Comparison of ENCODE assay signal across 25 cellular contexts in the genomic region with DNA sequence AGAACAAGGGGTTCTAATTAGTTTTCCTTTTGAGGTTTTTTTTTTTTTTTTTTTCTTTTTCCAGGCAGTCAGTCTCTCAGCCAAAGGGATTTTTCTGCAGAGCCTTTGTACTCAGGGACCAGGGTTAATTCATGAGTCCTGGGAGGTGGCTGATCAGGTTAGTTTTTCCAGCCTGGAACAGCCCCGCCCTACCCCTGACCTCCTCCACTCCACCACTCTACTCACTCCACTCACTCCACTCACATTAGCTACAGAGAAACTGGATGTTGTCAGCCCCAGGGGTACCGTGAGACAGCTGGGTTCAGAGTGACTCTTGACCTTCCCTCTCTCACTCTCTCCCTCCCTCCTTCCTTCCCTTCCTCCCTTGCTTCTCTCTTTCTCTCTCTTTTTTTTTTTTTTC.
DNase-seq lines count a peak whose midpoint lies in the region; ATAC-seq and TF ChIP-seq lines count a peak whose summit lies in the region.
"Had no signal": no experiment of that assay in that cellular context is flagged by ENCODE, and none has a peak within 500 bp of the region (broad histone marks: within the 10 kb centered on the region; RNA-seq: fewer than 3 reads in every experiment).

No MANE protein-coding gene starts in this region.

- intact Hi-C loops in heart left ventricle (cut with DNase I) = loop anchor here in 1 of 10 donors (10.0 kb wide), 1 partner anchor 57 kb away; no protein-coding TSS in a partner anchor

- WGBS in heart left ventricle, 4 donors = 68 to 85% (median 80%) methylated on average over 2 of the region's 2 CpGs

- peak overlapping the region; percentile 13 for H3K4me3 Mint-ChIP-seq in nephron progenitor cell
- H3K4me3 Mint-ChIP-seq: activated CD4-positive, alpha-beta T cell treated with anti-CD3 and anti-CD28 coated beads, Interleukin-2, amount 10 ng/mL, durations not matched to agents 7 days and 5 days; activated CD8-positive, alpha-beta memory T cell treated with anti-CD3 and anti-CD28 coated beads, Interleukin-2, amount 10 ng/mL, durations not matched to agents 7 days and 5 days; activated naive CD4-positive, alpha-beta T cell treated with anti-CD3 and anti-CD28 coated beads for 36 hours; memory B cell; WTC11 had no signal

- H3K4me1 Mint-ChIP-seq in nephron progenitor cell = peaks cover 73% of the 10 kb centered on the region
- H3K4me1 Mint-ChIP-seq: activated CD4-positive, alpha-beta T cell treated with anti-CD3 and anti-CD28 coated beads, Interleukin-2, amount 10 ng/mL, durations not matched to agents 7 days and 5 days; activated CD8-positive, alpha-beta memory T cell treated with anti-CD3 and anti-CD28 coated beads, Interleukin-2, amount 10 ng/mL, durations not matched to agents 7 days and 5 days; memory B cell had no signal

- H3K36me3 Mint-ChIP-seq in nephron progenitor cell (ENCODE audit: low read depth) = peaks cover 8% of the 10 kb centered on the region
- H3K36me3 Mint-ChIP-seq: activated CD8-positive, alpha-beta memory T cell treated with anti-CD3 and anti-CD28 coated beads, Interleukin-2, amount 10 ng/mL, durations not matched to agents 7 days and 5 days; WTC11 had no signal

- H3K4me3 ChIP-seq in heart left ventricle = no peak overlapping the region
- H3K4me3 ChIP-seq: adrenal gland, body of pancreas, prostate gland, SJCRH30 had no signal

- peaks cover 0 to 5% (median 0%) of the 10 kb centered on the region in 9 donors for H3K36me3 ChIP-seq in heart left ventricle
- H3K36me3 ChIP-seq: adrenal gland, prostate gland, SJCRH30 had no signal

- H3K27me3 Mint-ChIP-seq in nephron progenitor cell (ENCODE audit: low read depth, poor library complexity) = peaks cover 4% of the 10 kb centered on the region
- H3K27me3 Mint-ChIP-seq: activated CD4-positive, alpha-beta T cell treated with anti-CD3 and anti-CD28 coated beads, Interleukin-2, amount 10 ng/mL, durations not matched to agents 7 days and 5 days; activated CD8-positive, alpha-beta memory T cell treated with anti-CD3 and anti-CD28 coated beads, Interleukin-2, amount 10 ng/mL, durations not matched to agents 7 days and 5 days; memory B cell had no signal

- H3K27ac Mint-ChIP-seq in nephron progenitor cell = peak overlapping the region; percentile 18
- H3K27ac Mint-ChIP-seq: activated CD4-positive, alpha-beta T cell treated with anti-CD3 and anti-CD28 coated beads, Interleukin-2, amount 10 ng/mL, durations not matched to agents 7 days and 5 days; activated CD8-positive, alpha-beta memory T cell treated with anti-CD3 and anti-CD28 coated beads, Interleukin-2, amount 10 ng/mL, durations not matched to agents 7 days and 5 days; activated naive CD4-positive, alpha-beta T cell treated with anti-CD3 and anti-CD28 coated beads for 36 hours; memory B cell; WTC11 had no signal

- ATAC-seq in heart left ventricle (peak in 3 of 4 donors; percentile 73 to 79 (median 77)), HG03457 (IDR thresholded peaks at IDR 0.05; ENCODE audit: unreplicated experiment) (no peak)
- ATAC-seq: activated CD8-positive, alpha-beta memory T cell treated with anti-CD3 and anti-CD28 coated beads, Interleukin-2, amount 10 ng/mL, durations not matched to agents 7 days and 5 days; body of pancreas; WTC11 had no signal

- H3K9me3 ChIP-seq in heart left ventricle = no peaks in the 10 kb centered on the region
- H3K9me3 ChIP-seq: adrenal gland, body of pancreas, prostate gland, SJCRH30 had no signal

- no peak for TF ChIP-seq POLR2A in heart left ventricle (IDR thresholded peaks at IDR 0.05)

- TF ChIP-seq CTCF in heart left ventricle (IDR thresholded peaks at IDR 0.05) (no peak), nephron progenitor cell (IDR thresholded peaks at IDR 0.05) (no peak)

- peaks cover 0 to 30% (median 9%) of the 10 kb centered on the region in 12 donors for H3K4me1 ChIP-seq in heart left ventricle
- H3K4me1 ChIP-seq: body of pancreas, prostate gland, SJCRH30 had no signal

- no peak overlapping the region for H3K27ac ChIP-seq in heart left ventricle
- H3K27ac ChIP-seq: body of pancreas, prostate gland, SJCRH30 had no signal

- DNase-seq in ELF-1 (ENCODE audit: low read depth, low spot score) = peak; percentile 34
- peak; percentile 30 for DNase-seq in NCI-H2227 (lab: John Stamatoyannopoulos, UW; ENCODE audit: unreplicated experiment)
- peak in 2 of 5 donors; percentile 32 to 35 for DNase-seq in heart left ventricle
- no peak for DNase-seq in nephron progenitor cell
- no peak for DNase-seq in HT-29 (ENCODE audit: low spot score)
- DNase-seq in AG08396 (ENCODE audit: low spot score) = no peak
- no peak for DNase-seq in NCI-H226
- DNase-seq: activated CD4-positive, alpha-beta T cell treated with anti-CD3 and anti-CD28 coated beads, Interleukin-2, amount 10 ng/mL, durations not matched to agents 7 days and 5 days; activated CD8-positive, alpha-beta memory T cell treated with anti-CD3 and anti-CD28 coated beads, Interleukin-2, amount 10 ng/mL, durations not matched to agents 7 days and 5 days; activated naive CD4-positive, alpha-beta T cell treated with anti-CD3 and anti-CD28 coated beads for 36 hours; activated T-cell treated with anti-CD3 and anti-CD28 coated beads, Interleukin-2, amount 50 U/mL, for 48 hours; body of pancreas; DMS153; effector CD4-positive, alpha-beta T cell; NCI-H1105 treated with DMSO at 0.1 percent for 48 hours; NCI-H2081 treated with DMSO at 0.1 percent for 48 hours; NCI-H510A treated with DMSO at 0.1 percent for 48 hours; SJCRH30; stimulated activated CD4-positive, alpha-beta T cell treated with anti-CD3 and anti-CD28 coated beads, Interleukin-2, amount 100 ng/mL, for 24 hours; trophoblast cell had no signal

- no peaks in the 10 kb centered on the region for H3K27me3 ChIP-seq in heart left ventricle
- H3K27me3 ChIP-seq: adrenal gland, body of pancreas, SJCRH30 had no signal

- peaks cover 4% of the 10 kb centered on the region for H3K9me3 Mint-ChIP-seq in nephron progenitor cell
- H3K9me3 Mint-ChIP-seq: activated CD4-positive, alpha-beta T cell treated with anti-CD3 and anti-CD28 coated beads, Interleukin-2, amount 10 ng/mL, durations not matched to agents 7 days and 5 days; activated naive CD4-positive, alpha-beta T cell treated with anti-CD3 and anti-CD28 coated beads for 36 hours; memory B cell; WTC11 had no signal

Comparison
In these comparisons a context has a peak if more than half of its experiments do, and no peak if none do; other contexts are left out.
1. DNase-seq: peak in ELF-1 (single experiment) and NCI-H2227 (single experiment); none in nephron progenitor cell (single experiment), HT-29 (single experiment), AG08396 (single experiment) and NCI-H226 (single experiment).